In the genomic region with DNA sequence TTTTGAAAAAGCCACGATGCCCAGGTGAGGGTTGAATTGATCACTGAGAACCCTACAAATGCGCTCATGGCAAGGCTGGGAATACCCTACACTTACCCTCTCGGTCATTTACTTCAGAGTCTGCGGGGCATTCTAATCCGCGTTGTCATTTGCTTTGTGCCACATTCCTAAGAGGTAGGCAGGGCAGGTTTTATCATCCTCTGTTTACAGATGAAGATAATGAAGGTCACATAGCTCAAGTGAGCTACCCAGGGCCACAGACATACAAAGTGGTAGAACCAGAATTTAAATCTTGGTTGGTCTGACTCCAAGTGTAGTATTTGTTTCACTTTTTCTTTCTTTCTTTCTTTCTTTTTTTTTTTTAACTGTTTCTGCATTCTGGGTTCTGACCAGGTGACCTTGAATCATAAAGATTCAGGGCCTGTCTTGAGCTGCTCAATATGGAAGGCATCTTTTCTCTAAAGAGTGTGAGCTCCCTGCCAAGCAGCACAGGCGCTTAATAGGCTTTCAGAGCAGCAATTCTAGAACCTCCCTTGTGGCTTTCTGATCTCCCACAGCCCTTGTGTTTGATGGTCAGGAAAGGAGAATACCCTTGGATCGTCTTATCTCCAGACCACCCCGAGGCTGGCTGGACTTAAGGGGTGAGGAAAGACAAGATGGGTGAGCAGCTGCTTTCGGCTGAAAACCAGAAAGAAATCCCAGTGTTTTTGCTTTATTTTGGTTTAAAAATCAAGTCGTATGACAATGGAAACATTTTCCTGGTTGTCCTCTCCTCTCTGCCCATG, we compare ENCODE assay signal across 8 cellular contexts. TPM values are rescaled to one million over a fixed set of nuclear protein-coding genes. Genes with fewer than 3 reads are reported as not detected.
DNase-seq lines count a peak whose midpoint lies in the region; ATAC-seq and TF ChIP-seq lines count a peak whose summit lies in the region.

No MANE protein-coding gene starts in this region.

- H3K4me1 Mint-ChIP-seq in activated CD4-positive, alpha-beta T cell treated with anti-CD3 and anti-CD28 coated beads, Interleukin-2, amount 10 ng/mL, durations not matched to agents 24 days and 14 days: peaks cover 59% of the 10 kb centered on the region
- H3K4me1 Mint-ChIP-seq in central memory CD8-positive, alpha-beta T cell: peaks cover 67% of the 10 kb centered on the region
- H3K4me1 Mint-ChIP-seq in stimulated activated naive CD8-positive, alpha-beta T cell treated with anti-CD3 and anti-CD28 coated beads, Interleukin-15, amount 100 ng/mL, for 72 hours: peaks cover 76% of the 10 kb centered on the region
- peaks cover 8% of the 10 kb centered on the region; the same call in 2 of the 3 replicates for H3K4me1 Mint-ChIP-seq in GM23338

- H3K36me3 ChIP-seq in GM23338 (ENCODE audit: insufficient read depth): no peaks in the 10 kb centered on the region

- intact Hi-C loops in activated CD4-positive, alpha-beta T cell treated with anti-CD3 and anti-CD28 coated beads, Interleukin-2, amount 10 ng/mL, durations not matched to agents 24 days and 14 days (cut with micrococcal nuclease): loop anchor here (1.0 to 5.0 kb wide), 6 partner anchors 18 to 399 kb away; no protein-coding TSS in a partner anchor

- H3K36me3 Mint-ChIP-seq in activated CD4-positive, alpha-beta T cell treated with anti-CD3 and anti-CD28 coated beads, Interleukin-2, amount 10 ng/mL, durations not matched to agents 24 days and 14 days (ENCODE audit: low read depth): peaks cover 45% of the 10 kb centered on the region
- peaks cover 20% of the 10 kb centered on the region for H3K36me3 Mint-ChIP-seq in central memory CD8-positive, alpha-beta T cell (ENCODE audit: insufficient read depth)
- H3K36me3 Mint-ChIP-seq in GM23338 (ENCODE audit: low read depth): no peaks in the 10 kb centered on the region

- peak overlapping the region; percentile 100 for H3K27ac Mint-ChIP-seq in activated CD4-positive, alpha-beta T cell treated with anti-CD3 and anti-CD28 coated beads, Interleukin-2, amount 10 ng/mL, durations not matched to agents 24 days and 14 days
- peak overlapping the region; percentile 95 for H3K27ac Mint-ChIP-seq in central memory CD8-positive, alpha-beta T cell (ENCODE audit: low read depth)
- H3K27ac Mint-ChIP-seq in stimulated activated naive CD8-positive, alpha-beta T cell treated with anti-CD3 and anti-CD28 coated beads, Interleukin-15, amount 100 ng/mL, for 72 hours: peak overlapping the region; percentile 98 to 100
- no peak overlapping the region; the same call in 1 of the 2 replicates for H3K27ac Mint-ChIP-seq in GM23338

- no peak for ATAC-seq in central memory CD8-positive, alpha-beta T cell (replicated peaks; ENCODE audit: extremely low read depth, poor library complexity, severe bottlenecking)
- peak; percentile 45 for ATAC-seq in stimulated activated naive CD8-positive, alpha-beta T cell treated with anti-CD3 and anti-CD28 coated beads, Interleukin-15, amount 100 ng/mL, for 72 hours
- ATAC-seq in GM21390 (IDR thresholded peaks at IDR 0.05; ENCODE audit: unreplicated experiment): no peak
- no peak for ATAC-seq in GM23338

- H3K4me3 ChIP-seq in HL-60 (replicated peaks; ENCODE audit: insufficient read depth, low read length) (no peak overlapping the region), GM23338 (no peak overlapping the region)

- H3K27me3 ChIP-seq in HL-60 (ENCODE audit: insufficient read depth, poor library complexity, severe bottlenecking) (no peaks in the 10 kb centered on the region), GM23338 (ENCODE audit: insufficient read depth) (no peaks in the 10 kb centered on the region)

- H3K27ac ChIP-seq in HL-60 (replicated peaks) (peak overlapping the region; percentile 86), GM23338 (ENCODE audit: low read depth) (no peak overlapping the region)

- H2AFZ ChIP-seq in GM23338: no peak overlapping the region; the same call in 1 of the 2 replicates

- no peaks in the 10 kb centered on the region for H3K9me3 Mint-ChIP-seq in activated CD4-positive, alpha-beta T cell treated with anti-CD3 and anti-CD28 coated beads, Interleukin-2, amount 10 ng/mL, durations not matched to agents 24 days and 14 days
- no peaks in the 10 kb centered on the region for H3K9me3 Mint-ChIP-seq in central memory CD8-positive, alpha-beta T cell
- H3K9me3 Mint-ChIP-seq in stimulated activated naive CD8-positive, alpha-beta T cell treated with anti-CD3 and anti-CD28 coated beads, Interleukin-15, amount 100 ng/mL, for 72 hours: no peaks in the 10 kb centered on the region
- no peaks in the 10 kb centered on the region for H3K9me3 Mint-ChIP-seq in GM23338

- H3K4me2 ChIP-seq in GM23338: no peak overlapping the region

- H3K4me3 Mint-ChIP-seq in activated CD4-positive, alpha-beta T cell treated with anti-CD3 and anti-CD28 coated beads, Interleukin-2, amount 10 ng/mL, durations not matched to agents 24 days and 14 days: peak overlapping the region; percentile 100
- peak overlapping the region; percentile 99 for H3K4me3 Mint-ChIP-seq in central memory CD8-positive, alpha-beta T cell
- peak overlapping the region; percentile 98 to 99 for H3K4me3 Mint-ChIP-seq in stimulated activated naive CD8-positive, alpha-beta T cell treated with anti-CD3 and anti-CD28 coated beads, Interleukin-15, amount 100 ng/mL, for 72 hours
- no peak overlapping the region for H3K4me3 Mint-ChIP-seq in GM23338

- no peaks in the 10 kb centered on the region for H3F3A ChIP-seq in GM23338 (replicated peaks; ENCODE audit: low read depth)

- DNase-seq in activated CD4-positive, alpha-beta T cell treated with anti-CD3 and anti-CD28 coated beads, Interleukin-2, amount 10 ng/mL, durations not matched to agents 24 days and 14 days: peak; percentile 81
- DNase-seq in activated CD4-positive, alpha-beta T cell treated with anti-CD3 and anti-CD28 coated beads, Interleukin-2, amount 50 U/mL, for 1 hour: no peak
- no peak for DNase-seq in HL-60 (ENCODE audit: low read depth in 1 of 2, low spot score in 1 of 2)
- no peak for DNase-seq in central memory CD8-positive, alpha-beta T cell (ENCODE audit: low spot score in 2 of 2)
- DNase-seq in stimulated activated naive CD8-positive, alpha-beta T cell treated with anti-CD3 and anti-CD28 coated beads, Interleukin-15, amount 100 ng/mL, for 72 hours: no peak
- DNase-seq in GM23338 (ENCODE audit: low spot score): no peak
- DNase-seq in RKO (ENCODE audit: low spot score): no peak

- no peaks in the 10 kb centered on the region for H3K27me3 Mint-ChIP-seq in activated CD4-positive, alpha-beta T cell treated with anti-CD3 and anti-CD28 coated beads, Interleukin-2, amount 10 ng/mL, durations not matched to agents 24 days and 14 days
- H3K27me3 Mint-ChIP-seq in central memory CD8-positive, alpha-beta T cell: no peaks in the 10 kb centered on the region
- peaks cover 8% of the 10 kb centered on the region for H3K27me3 Mint-ChIP-seq in stimulated activated naive CD8-positive, alpha-beta T cell treated with anti-CD3 and anti-CD28 coated beads, Interleukin-15, amount 100 ng/mL, for 72 hours
- peaks cover 6% of the 10 kb centered on the region for H3K27me3 Mint-ChIP-seq in GM23338 (ENCODE audit: insufficient read depth, low read depth, poor library complexity)

- peaks cover 3% of the 10 kb centered on the region; the same call in 1 of the 2 replicates for H3K9me2 ChIP-seq in GM23338 (ENCODE audit: insufficient read depth)

- no peaks in the 10 kb centered on the region for H4K20me1 ChIP-seq in GM23338 (replicated peaks; ENCODE audit: insufficient read depth)

- H3K4me1 ChIP-seq in GM23338 (ENCODE audit: insufficient read depth): peaks cover 7% of the 10 kb centered on the region; the same call in 1 of the 2 replicates

- TF ChIP-seq CTCF in HL-60 (IDR thresholded peaks at IDR 0.05; ENCODE audit: insufficient read depth, low read length) (no peak), GM23338 (conservative IDR thresholded peaks at IDR 0.05; ENCODE audit: low read depth in 2 of 2) (no peak)

- H3K79me2 ChIP-seq in GM23338 (replicated peaks; ENCODE audit: insufficient read depth): no peaks in the 10 kb centered on the region

TF ChIP-seq in GM23338, 12 proteins besides CTCF, POLR2A, EP300 and RAD21 (continues in another document):
- TF ChIP-seq NANOG (IDR thresholded peaks at IDR 0.05; ENCODE audit: borderline replicate concordance) (no peak), ZNF331 (CRISPR knock-in tag; IDR thresholded peaks at IDR 0.05; ENCODE audit: low read depth) (no peak)

RNA-seq across cellular contexts. Expression of a gene that starts 0.7 kb away (rescaled TPM):
- total RNA-seq in activated CD4-positive, alpha-beta T cell treated with anti-CD3 and anti-CD28 coated beads, Interleukin-2, amount 10 ng/mL, durations not matched to agents 24 days and 14 days: 175 and 178 TPM in 2 replicates
- not detected in 2 replicates for total RNA-seq in GM23338 (2014; rRNA removed; shearing (Covaris generic))
- not detected in 2 replicates for polyA plus RNA-seq in GM23338 (2016; fragmentation: Nextera tagmentation; extraction: Ambion mirVana)

RNA-seq across cellular contexts. Expression of a gene that starts 56.8 kb away (rescaled TPM):
- 3.6 and 5.4 TPM in 2 replicates for total RNA-seq in activated CD4-positive, alpha-beta T cell treated with anti-CD3 and anti-CD28 coated beads, Interleukin-2, amount 10 ng/mL, durations not matched to agents 24 days and 14 days
- total RNA-seq in GM23338 (2014; rRNA removed; shearing (Covaris generic)): 3.1 and 3.3 TPM in 2 replicates
- 1.4 and 3.4 TPM in 2 replicates for polyA plus RNA-seq in GM23338 (2016; fragmentation: Nextera tagmentation; extraction: Ambion mirVana)

Comparison
In these comparisons a context has a peak if more than half of its experiments do, and no peak if none do; other contexts are left out.
1. RNA of a gene that starts 0.7 kb away (total RNA-seq): 175 to 178 TPM in activated CD4-positive, alpha-beta T cell treated with anti-CD3 and anti-CD28 coated beads, Interleukin-2, amount 10 ng/mL, durations not matched to agents 24 days and 14 days; not detected in GM23338; every median in the first group is over 100 times any median in the second.